10 cellular contexts compared by ENCODE assay signal in genomic region chr17:15954222-15954621, GRCh38. TPM values are rescaled to one million over a fixed set of nuclear protein-coding genes. Genes with fewer than 3 reads are reported as not detected.
DNase-seq lines count a peak whose midpoint lies in the region; ATAC-seq and TF ChIP-seq lines count a peak whose summit lies in the region.
"Had no signal": no experiment of that assay in that cellular context is flagged by ENCODE, and none has a peak within 500 bp of the region (broad histone marks: within the 10 kb centered on the region; RNA-seq: fewer than 3 reads in every experiment).

No MANE protein-coding gene starts in this region.

- BruUV-seq in Panc1 (replicated peaks; lab: Mats Ljungman, UMichigan), result no TSS peak

- no peak overlapping the region for H2BK5ac ChIP-seq in neuronal stem cell (ENCODE audit: low read length)

- no peak overlapping the region for H3K4me2 ChIP-seq in neuronal stem cell (ENCODE audit: insufficient read depth, low read length, poor library complexity, severe bottlenecking)

- H3K4me1 ChIP-seq in Panc1 (ENCODE audit: control insufficient read depth, insufficient read depth, low read length) (peaks cover 86% of the 10 kb centered on the region), tibial artery (peaks cover 0 to 3% (median 0%) of the 10 kb centered on the region in 4 donors), neuronal stem cell (ENCODE audit: control insufficient read depth in 2 of 2, insufficient read depth in 1 of 2, low read depth in 1 of 2, low read length in 2 of 2) (peaks cover 0 to 5% of the 10 kb centered on the region in 2 donors)

- no peak overlapping the region for H3K4me3 ChIP-seq in Panc1 (ENCODE audit: low read depth in 2 of 2, low read length in 2 of 2)
- H3K4me3 ChIP-seq in tibial artery, result no peak overlapping the region
- H3K4me3 ChIP-seq in neuronal stem cell (ENCODE audit: low read length in 2 of 2), result no peak overlapping the region

- CTCF ChIA-PET in Panc1 (lab: Charles Lee), result interaction anchor here (0.6 kb wide), 1 partner anchor 78 kb away, joined by 6 read pairs; no protein-coding TSS in a partner anchor

- no peaks in the 10 kb centered on the region for H3K27me3 ChIP-seq in Panc1 (ENCODE audit: control insufficient read depth, insufficient read depth, low read length)
- peaks cover 0 to 2% of the 10 kb centered on the region in 2 donors for H3K27me3 ChIP-seq in tibial artery
- H3K27me3 ChIP-seq in neuronal stem cell (ENCODE audit: control insufficient read depth in 3 of 3, insufficient read depth in 3 of 3, low read depth in 1 of 3, low read length in 3 of 3), result no peaks in the 10 kb centered on the region

- H2AK5ac ChIP-seq in neuronal stem cell (ENCODE audit: low read depth, low read length), result no peak overlapping the region

- H3K27ac ChIP-seq in Panc1 (ENCODE audit: low read length) (peak overlapping the region; percentile 90), tibial artery (no peak overlapping the region), neuronal stem cell (replicated peaks; ENCODE audit: low read length) (no peak overlapping the region)

- DNase-seq in GM04503 (ENCODE audit: low read depth) (peak; percentile 57), Panc1 (ENCODE audit: low read depth, low spot score) (peak; percentile 98), renal cortical epithelial cell (ENCODE audit: low read depth) (peak; percentile 90), medulla oblongata (ENCODE audit: extremely low spot score) (no peak), tibial artery (no peak), neuronal stem cell (ENCODE audit: low spot score) (no peak), posterior cingulate gyrus (no peak)
- DNase-seq: amygdala; stimulated activated naive CD8-positive, alpha-beta T cell treated with anti-CD3 and anti-CD28 coated beads, Interleukin-15, amount 100 ng/mL, for 72 hours had no signal

- no peak overlapping the region for H4K8ac ChIP-seq in neuronal stem cell (ENCODE audit: low read depth, low read length)

- no peak overlapping the region for H3K9ac ChIP-seq in neuronal stem cell (ENCODE audit: low read depth, low read length, poor library complexity)

- H3K14ac ChIP-seq in neuronal stem cell (ENCODE audit: low read length), result no peak overlapping the region

- no peaks in the 10 kb centered on the region for H3K79me1 ChIP-seq in neuronal stem cell (ENCODE audit: low read depth, low read length)

- no CpG with 5 or more reads among the region's 5 CpGs for WGBS in neuronal stem cell (ENCODE audit: extremely low coverage in 2 of 2, insufficient read length in 2 of 2, insufficient replicate concordance in 1 of 2), 2 donors

- no peaks in the 10 kb centered on the region for H3K9me3 ChIP-seq in Panc1 (ENCODE audit: control insufficient read depth, insufficient read depth, low read depth, low read length)
- no peaks in the 10 kb centered on the region for H3K9me3 ChIP-seq in tibial artery
- no peaks in the 10 kb centered on the region for H3K9me3 ChIP-seq in neuronal stem cell (replicated peaks in 1 of 2; ENCODE audit: control insufficient read depth in 2 of 2, insufficient read depth in 1 of 2, low read depth in 1 of 2, low read length in 2 of 2)

- no peak overlapping the region for H2AFZ ChIP-seq in neuronal stem cell (ENCODE audit: low read length)

- TF ChIP-seq CTCF in Panc1 (IDR thresholded peaks at IDR 0.05), result no peak
- TF ChIP-seq CTCF in tibial artery (IDR thresholded peaks at IDR 0.05), result no peak

- no peak overlapping the region for H3K18ac ChIP-seq in neuronal stem cell (ENCODE audit: low read length)

- intact Hi-C loops in Panc1 (cut with micrococcal nuclease; ENCODE audit: unreplicated experiment) (no loop called here), tibial artery (cut with DNase I; ENCODE audit: low total_unique reads) (no loop called here), posterior cingulate gyrus (cut with DNase I) (no loop called here)

- in situ Hi-C loops in Panc1 (cut with HindIII; ENCODE audit: low pct_unique_long_range_greater_than_20kb, low sequenced_read_pairs), result no loop called here

- no peak overlapping the region for H2BK120ac ChIP-seq in neuronal stem cell (ENCODE audit: low read depth, low read length)

- no peak overlapping the region for H2BK15ac ChIP-seq in neuronal stem cell (ENCODE audit: low read length)

- H2BK12ac ChIP-seq in neuronal stem cell (ENCODE audit: low read length), result no peak overlapping the region

- no peak overlapping the region for H3K23ac ChIP-seq in neuronal stem cell (ENCODE audit: low read depth, low read length, poor library complexity)

- POLR2A ChIA-PET in Panc1 (lab: Charles Lee), result no interaction called here

- H4K91ac ChIP-seq in neuronal stem cell (ENCODE audit: low read depth, low read length, poor library complexity), result no peak overlapping the region

- no peak overlapping the region for H3K4ac ChIP-seq in neuronal stem cell (ENCODE audit: low read length)

- no peaks in the 10 kb centered on the region for H3K36me3 ChIP-seq in Panc1 (ENCODE audit: control insufficient read depth, insufficient read depth, low read length)
- H3K36me3 ChIP-seq in tibial artery, result no peaks in the 10 kb centered on the region
- no peaks in the 10 kb centered on the region for H3K36me3 ChIP-seq in neuronal stem cell (replicated peaks in 1 of 2; ENCODE audit: control insufficient read depth in 2 of 2, insufficient read depth in 2 of 2, low read length in 2 of 2)

- ATAC-seq in Panc1, result peak; percentile 31
- ATAC-seq in esophagus mucosa, result peak; percentile 37
- ATAC-seq: stimulated activated naive CD8-positive, alpha-beta T cell treated with anti-CD3 and anti-CD28 coated beads, Interleukin-15, amount 100 ng/mL, for 72 hours had no signal

RNA-seq across cellular contexts. Expression of gene ADORA2B, which starts 9.3 kb away (rescaled TPM):
- total RNA-seq in Panc1 (2021; ENCODE audit: unreplicated experiment), result 42.7 TPM
- 35.5 TPM for polyA plus RNA-seq in Panc1 (2012; ENCODE audit: insufficient read length)
- 13.1 TPM for total RNA-seq in esophagus mucosa
- total RNA-seq in renal cortical epithelial cell, result 5.0 and 18.9 TPM in 2 replicates
- 1.7 TPM for polyA plus RNA-seq in neuronal stem cell (2013, experiment 1 of 2)
- polyA plus RNA-seq in neuronal stem cell (2013, experiment 2 of 2), result 1.5 TPM

RNA-seq across cellular contexts. Expression of gene ZSWIM7, which starts 45.3 kb away (rescaled TPM):
- total RNA-seq in Panc1 (2021; ENCODE audit: unreplicated experiment), result 17.5 TPM
- polyA plus RNA-seq in Panc1 (2012; ENCODE audit: insufficient read length), result 21.6 TPM
- total RNA-seq in esophagus mucosa, result 6.8 TPM
- total RNA-seq in renal cortical epithelial cell, result 18.1 and 32.1 TPM in 2 replicates
- polyA plus RNA-seq in neuronal stem cell (2013, experiment 1 of 2), result 39.8 TPM
- 40.3 TPM for polyA plus RNA-seq in neuronal stem cell (2013, experiment 2 of 2)

RNA-seq across cellular contexts. Expression of gene TTC19, which starts 45.4 kb away (rescaled TPM):
- total RNA-seq in Panc1 (2021; ENCODE audit: unreplicated experiment), result 28.4 TPM
- 28.1 TPM for polyA plus RNA-seq in Panc1 (2012; ENCODE audit: insufficient read length)
- total RNA-seq in esophagus mucosa, result 20.4 TPM
- 68.8 and 101 TPM in 2 replicates for total RNA-seq in renal cortical epithelial cell
- polyA plus RNA-seq in neuronal stem cell (2013, experiment 1 of 2), result 25.3 TPM
- 25.3 TPM for polyA plus RNA-seq in neuronal stem cell (2013, experiment 2 of 2)

Comparison
In these comparisons a context has a peak if more than half of its experiments do, and no peak if none do; other contexts are left out.
1. DNase-seq: peak in GM04503 (single experiment), Panc1 (single experiment) and renal cortical epithelial cell (single experiment); none in medulla oblongata (single experiment), tibial artery (0 of 2), neuronal stem cell (single experiment) and posterior cingulate gyrus (0 of 10).